Comparison of ENCODE assay signal across 21 cellular contexts in the genomic region with DNA sequence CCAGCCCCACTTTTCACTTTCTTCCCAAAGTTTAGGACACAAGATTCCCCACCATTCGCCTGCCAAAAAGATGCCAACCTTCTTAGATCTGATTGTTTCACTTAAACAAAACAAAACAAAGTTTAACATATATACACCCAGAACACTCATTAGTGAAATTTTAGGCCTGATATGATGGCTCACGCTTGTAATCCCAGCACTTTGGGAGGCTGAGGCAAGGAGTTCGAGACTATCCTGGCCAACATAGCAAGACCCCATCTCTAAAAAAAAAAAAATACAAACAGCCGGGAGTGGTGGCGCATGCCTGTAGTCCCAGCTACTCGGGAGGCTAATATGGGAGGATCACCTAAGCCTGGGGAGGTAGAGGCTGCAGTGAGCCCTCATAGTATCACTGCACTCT. TPM values are rescaled to one million over a fixed set of nuclear protein-coding genes. Genes with fewer than 3 reads are reported as not detected.
"Had no signal": no experiment of that assay in that cellular context is flagged by ENCODE, and none has a peak within 500 bp of the region (broad histone marks: within the 10 kb centered on the region; RNA-seq: fewer than 3 reads in every experiment).

No MANE protein-coding gene starts in this region.

- H3K27ac Mint-ChIP-seq: T-helper 1 cell treated with Interleukin-12 subunit alpha and Interleukin-12 subunit beta and Interleukin-4 antibody, amounts not matched to agents 30 μg/mL and 1 μg/mL, for 36 hours had no signal

- H3K27ac ChIP-seq: brain microvascular endothelial cell, suprapubic skin had no signal

- H3K4me3 Mint-ChIP-seq: T-helper 1 cell treated with Interleukin-12 subunit alpha and Interleukin-12 subunit beta and Interleukin-4 antibody, amounts not matched to agents 30 μg/mL and 1 μg/mL, for 36 hours had no signal

- H3K27me3 Mint-ChIP-seq: progenitor cell of endocrine pancreas had no signal

- H3K9me3 Mint-ChIP-seq: T-helper 1 cell treated with Interleukin-12 subunit alpha and Interleukin-12 subunit beta and Interleukin-4 antibody, amounts not matched to agents 30 μg/mL and 1 μg/mL, for 36 hours had no signal

- H3K9me3 ChIP-seq: gastrocnemius medialis, suprapubic skin, tibial nerve had no signal

- H3K4me3 ChIP-seq: gastrocnemius medialis, suprapubic skin, tibial nerve had no signal

- H3K36me3 ChIP-seq: suprapubic skin had no signal

- ATAC-seq: gastrocnemius medialis; left ventricle myocardium superior; stimulated activated naive CD8-positive, alpha-beta T cell treated with anti-CD3 and anti-CD28 coated beads, Interleukin-15, Interleukin-2, amounts not matched to agents 100 U/mL and 50 U/mL, for 24 hours had no signal

- H3K27me3 ChIP-seq: brain microvascular endothelial cell, gastrocnemius medialis, suprapubic skin, tibial nerve had no signal

- DNase-seq: activated CD4-positive, alpha-beta T cell treated with anti-CD3 and anti-CD28 coated beads for 4 hours; activated CD4-positive, alpha-beta T cell treated with anti-CD3 and anti-CD28 coated beads, Interleukin-2, amount 50 U/mL, for 48 hours; activated CD4-positive, CD25-positive, alpha-beta regulatory T cell; activated effector memory CD4-positive, alpha-beta T cell treated with anti-CD3 and anti-CD28 coated beads, Interleukin-2, amount 50 U/mL, for 16 hours; activated naive CD4-positive, alpha-beta T cell treated with anti-CD3 and anti-CD28 coated beads, Interleukin-2, amount 50 U/mL, for 16 hours; brain microvascular endothelial cell; dermis blood vessel endothelial cell; effector CD8-positive, alpha-beta T cell; gastrocnemius medialis; left ventricle myocardium superior; midbrain; stimulated activated CD4-positive, alpha-beta T cell treated with anti-CD3 and anti-CD28 coated beads, Interleukin-4, amount 100 ng/mL, for 4 hours; stimulated activated naive CD8-positive, alpha-beta T cell treated with anti-CD3 and anti-CD28 coated beads, Interleukin-15, Interleukin-2, amounts not matched to agents 100 U/mL and 50 U/mL, for 24 hours; T1000 had no signal

RNA-seq across cellular contexts. Expression of a gene that starts 40.7 kb away (rescaled TPM):
- total RNA-seq: activated CD8-positive, alpha-beta memory T cell treated with anti-CD3 and anti-CD28 coated beads for 36 hours had no signal

RNA-seq across cellular contexts. Expression of a gene that starts 52.1 kb away (rescaled TPM):
- total RNA-seq: activated CD8-positive, alpha-beta memory T cell treated with anti-CD3 and anti-CD28 coated beads for 36 hours; dermis blood vessel endothelial cell; endothelial cell of umbilical vein; osteocyte; progenitor cell of endocrine pancreas had no signal
- polyA plus RNA-seq: endothelial cell of umbilical vein had no signal
